Comparison of ENCODE assay signal across 1 cellular context in genomic region chr1:11272842-11273594, GRCh38.
TF ChIP-seq lines count a peak whose summit lies in the region.

Gene UBIAD1, plus strand, starts transcription at chr1:11273198. Its CDS starts 334 bp downstream, at chr1:11273532.

TF ChIP-seq in K562, 482 proteins besides CTCF, POLR2A, EP300 and RAD21 (continued from another document and continues in another):
- TF ChIP-seq, protein P1, sequence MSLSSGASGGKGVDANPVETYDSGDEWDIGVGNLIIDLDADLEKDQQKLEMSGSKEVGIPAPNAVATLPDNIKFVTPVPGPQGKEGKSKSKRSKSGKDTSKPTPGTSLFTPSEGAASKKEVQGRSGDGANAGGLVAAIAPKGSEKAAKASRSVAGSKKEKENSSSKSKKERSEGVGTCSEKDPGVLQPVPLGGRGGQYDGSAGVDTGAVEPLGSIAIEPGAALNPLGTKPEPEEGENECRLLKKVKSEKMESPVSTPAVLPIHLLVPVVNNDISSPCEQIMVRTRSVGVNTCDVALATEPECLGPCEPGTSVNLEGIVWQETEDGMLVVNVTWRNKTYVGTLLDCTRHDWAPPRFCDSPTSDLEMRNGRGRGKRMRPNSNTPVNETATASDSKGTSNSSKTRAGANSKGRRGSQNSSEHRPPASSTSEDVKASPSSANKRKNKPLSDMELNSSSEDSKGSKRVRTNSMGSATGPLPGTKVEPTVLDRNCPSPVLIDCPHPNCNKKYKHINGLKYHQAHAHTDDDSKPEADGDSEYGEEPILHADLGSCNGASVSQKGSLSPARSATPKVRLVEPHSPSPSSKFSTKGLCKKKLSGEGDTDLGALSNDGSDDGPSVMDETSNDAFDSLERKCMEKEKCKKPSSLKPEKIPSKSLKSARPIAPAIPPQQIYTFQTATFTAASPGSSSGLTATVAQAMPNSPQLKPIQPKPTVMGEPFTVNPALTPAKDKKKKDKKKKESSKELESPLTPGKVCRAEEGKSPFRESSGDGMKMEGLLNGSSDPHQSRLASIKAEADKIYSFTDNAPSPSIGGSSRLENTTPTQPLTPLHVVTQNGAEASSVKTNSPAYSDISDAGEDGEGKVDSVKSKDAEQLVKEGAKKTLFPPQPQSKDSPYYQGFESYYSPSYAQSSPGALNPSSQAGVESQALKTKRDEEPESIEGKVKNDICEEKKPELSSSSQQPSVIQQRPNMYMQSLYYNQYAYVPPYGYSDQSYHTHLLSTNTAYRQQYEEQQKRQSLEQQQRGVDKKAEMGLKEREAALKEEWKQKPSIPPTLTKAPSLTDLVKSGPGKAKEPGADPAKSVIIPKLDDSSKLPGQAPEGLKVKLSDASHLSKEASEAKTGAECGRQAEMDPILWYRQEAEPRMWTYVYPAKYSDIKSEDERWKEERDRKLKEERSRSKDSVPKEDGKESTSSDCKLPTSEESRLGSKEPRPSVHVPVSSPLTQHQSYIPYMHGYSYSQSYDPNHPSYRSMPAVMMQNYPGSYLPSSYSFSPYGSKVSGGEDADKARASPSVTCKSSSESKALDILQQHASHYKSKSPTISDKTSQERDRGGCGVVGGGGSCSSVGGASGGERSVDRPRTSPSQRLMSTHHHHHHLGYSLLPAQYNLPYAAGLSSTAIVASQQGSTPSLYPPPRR (CRISPR knock-in tag; IDR thresholded peaks at IDR 0.05; ENCODE audit: borderline replicate concordance), result no peak
- TF ChIP-seq, protein P2, sequence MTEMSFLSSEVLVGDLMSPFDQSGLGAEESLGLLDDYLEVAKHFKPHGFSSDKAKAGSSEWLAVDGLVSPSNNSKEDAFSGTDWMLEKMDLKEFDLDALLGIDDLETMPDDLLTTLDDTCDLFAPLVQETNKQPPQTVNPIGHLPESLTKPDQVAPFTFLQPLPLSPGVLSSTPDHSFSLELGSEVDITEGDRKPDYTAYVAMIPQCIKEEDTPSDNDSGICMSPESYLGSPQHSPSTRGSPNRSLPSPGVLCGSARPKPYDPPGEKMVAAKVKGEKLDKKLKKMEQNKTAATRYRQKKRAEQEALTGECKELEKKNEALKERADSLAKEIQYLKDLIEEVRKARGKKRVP (CRISPR knock-in tag; IDR thresholded peaks at IDR 0.05), result 0 out of 2 replicates have a peak, but pooled peaks have one; percentile 27
- TF ChIP-seq, protein P3, sequence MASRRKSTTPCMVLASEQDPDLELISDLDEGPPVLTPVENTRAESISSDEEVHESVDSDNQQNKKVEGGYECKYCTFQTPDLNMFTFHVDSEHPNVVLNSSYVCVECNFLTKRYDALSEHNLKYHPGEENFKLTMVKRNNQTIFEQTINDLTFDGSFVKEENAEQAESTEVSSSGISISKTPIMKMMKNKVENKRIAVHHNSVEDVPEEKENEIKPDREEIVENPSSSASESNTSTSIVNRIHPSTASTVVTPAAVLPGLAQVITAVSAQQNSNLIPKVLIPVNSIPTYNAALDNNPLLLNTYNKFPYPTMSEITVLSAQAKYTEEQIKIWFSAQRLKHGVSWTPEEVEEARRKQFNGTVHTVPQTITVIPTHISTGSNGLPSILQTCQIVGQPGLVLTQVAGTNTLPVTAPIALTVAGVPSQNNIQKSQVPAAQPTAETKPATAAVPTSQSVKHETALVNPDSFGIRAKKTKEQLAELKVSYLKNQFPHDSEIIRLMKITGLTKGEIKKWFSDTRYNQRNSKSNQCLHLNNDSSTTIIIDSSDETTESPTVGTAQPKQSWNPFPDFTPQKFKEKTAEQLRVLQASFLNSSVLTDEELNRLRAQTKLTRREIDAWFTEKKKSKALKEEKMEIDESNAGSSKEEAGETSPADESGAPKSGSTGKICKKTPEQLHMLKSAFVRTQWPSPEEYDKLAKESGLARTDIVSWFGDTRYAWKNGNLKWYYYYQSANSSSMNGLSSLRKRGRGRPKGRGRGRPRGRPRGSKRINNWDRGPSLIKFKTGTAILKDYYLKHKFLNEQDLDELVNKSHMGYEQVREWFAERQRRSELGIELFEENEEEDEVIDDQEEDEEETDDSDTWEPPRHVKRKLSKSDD (conservative IDR thresholded peaks at IDR 0.05; ENCODE audit: low read length), result 0 out of 2 replicates have a peak, but pooled peaks have one; percentile 72
- no peak; the same call in 1 of the 2 replicates for TF ChIP-seq ZNF76 (CRISPR knock-in tag; IDR thresholded peaks at IDR 0.05; ENCODE audit: borderline replicate concordance)
- peak; percentile 88; the same call in 1 of the 2 replicates for TF ChIP-seq SP1 (CRISPR knock-in tag; IDR thresholded peaks at IDR 0.05)
- peak; percentile 87 for TF ChIP-seq PCBP1 (IDR thresholded peaks at IDR 0.05; ENCODE audit: low read depth, low read length, poor library complexity, severe bottlenecking)
- peak; percentile 51 for TF ChIP-seq CCNT2 (IDR thresholded peaks at IDR 0.05; ENCODE audit: borderline replicate concordance, extremely low read depth, insufficient read length, low read depth, low read length)
- peak; percentile 45; the same call in 1 of the 2 replicates for TF ChIP-seq BCOR (IDR thresholded peaks at IDR 0.05)
- TF ChIP-seq FOXA3 (CRISPR knock-in tag; conservative IDR thresholded peaks at IDR 0.05 in 1 of 2, IDR thresholded peaks at IDR 0.05 in 1 of 2), result no peak; a peak in 1 of 4 replicates
- TF ChIP-seq, protein P4, sequence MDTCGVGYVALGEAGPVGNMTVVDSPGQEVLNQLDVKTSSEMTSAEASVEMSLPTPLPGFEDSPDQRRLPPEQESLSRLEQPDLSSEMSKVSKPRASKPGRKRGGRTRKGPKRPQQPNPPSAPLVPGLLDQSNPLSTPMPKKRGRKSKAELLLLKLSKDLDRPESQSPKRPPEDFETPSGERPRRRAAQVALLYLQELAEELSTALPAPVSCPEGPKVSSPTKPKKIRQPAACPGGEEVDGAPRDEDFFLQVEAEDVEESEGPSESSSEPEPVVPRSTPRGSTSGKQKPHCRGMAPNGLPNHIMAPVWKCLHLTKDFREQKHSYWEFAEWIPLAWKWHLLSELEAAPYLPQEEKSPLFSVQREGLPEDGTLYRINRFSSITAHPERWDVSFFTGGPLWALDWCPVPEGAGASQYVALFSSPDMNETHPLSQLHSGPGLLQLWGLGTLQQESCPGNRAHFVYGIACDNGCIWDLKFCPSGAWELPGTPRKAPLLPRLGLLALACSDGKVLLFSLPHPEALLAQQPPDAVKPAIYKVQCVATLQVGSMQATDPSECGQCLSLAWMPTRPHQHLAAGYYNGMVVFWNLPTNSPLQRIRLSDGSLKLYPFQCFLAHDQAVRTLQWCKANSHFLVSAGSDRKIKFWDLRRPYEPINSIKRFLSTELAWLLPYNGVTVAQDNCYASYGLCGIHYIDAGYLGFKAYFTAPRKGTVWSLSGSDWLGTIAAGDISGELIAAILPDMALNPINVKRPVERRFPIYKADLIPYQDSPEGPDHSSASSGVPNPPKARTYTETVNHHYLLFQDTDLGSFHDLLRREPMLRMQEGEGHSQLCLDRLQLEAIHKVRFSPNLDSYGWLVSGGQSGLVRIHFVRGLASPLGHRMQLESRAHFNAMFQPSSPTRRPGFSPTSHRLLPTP (IDR thresholded peaks at IDR 0.05; ENCODE audit: borderline replicate concordance, extremely low read depth, insufficient read length), result no peak
- no peak for TF ChIP-seq TSC22D4 (tag; IDR thresholded peaks at IDR 0.05)
- TF ChIP-seq MXI1 (IDR thresholded peaks at IDR 0.05; ENCODE audit: low read depth, low read length), result peak; percentile 94
- no peak for TF ChIP-seq TEAD4 (IDR thresholded peaks at IDR 0.05; ENCODE audit: low read length)
- TF ChIP-seq TEAD4 (CRISPR knock-in tag; IDR thresholded peaks at IDR 0.05; ENCODE audit: borderline replicate concordance), result no peak
- no peak for TF ChIP-seq NCOA2 (IDR thresholded peaks at IDR 0.05; ENCODE audit: partially characterized antibody in 2 of 2)
- TF ChIP-seq, protein P5, sequence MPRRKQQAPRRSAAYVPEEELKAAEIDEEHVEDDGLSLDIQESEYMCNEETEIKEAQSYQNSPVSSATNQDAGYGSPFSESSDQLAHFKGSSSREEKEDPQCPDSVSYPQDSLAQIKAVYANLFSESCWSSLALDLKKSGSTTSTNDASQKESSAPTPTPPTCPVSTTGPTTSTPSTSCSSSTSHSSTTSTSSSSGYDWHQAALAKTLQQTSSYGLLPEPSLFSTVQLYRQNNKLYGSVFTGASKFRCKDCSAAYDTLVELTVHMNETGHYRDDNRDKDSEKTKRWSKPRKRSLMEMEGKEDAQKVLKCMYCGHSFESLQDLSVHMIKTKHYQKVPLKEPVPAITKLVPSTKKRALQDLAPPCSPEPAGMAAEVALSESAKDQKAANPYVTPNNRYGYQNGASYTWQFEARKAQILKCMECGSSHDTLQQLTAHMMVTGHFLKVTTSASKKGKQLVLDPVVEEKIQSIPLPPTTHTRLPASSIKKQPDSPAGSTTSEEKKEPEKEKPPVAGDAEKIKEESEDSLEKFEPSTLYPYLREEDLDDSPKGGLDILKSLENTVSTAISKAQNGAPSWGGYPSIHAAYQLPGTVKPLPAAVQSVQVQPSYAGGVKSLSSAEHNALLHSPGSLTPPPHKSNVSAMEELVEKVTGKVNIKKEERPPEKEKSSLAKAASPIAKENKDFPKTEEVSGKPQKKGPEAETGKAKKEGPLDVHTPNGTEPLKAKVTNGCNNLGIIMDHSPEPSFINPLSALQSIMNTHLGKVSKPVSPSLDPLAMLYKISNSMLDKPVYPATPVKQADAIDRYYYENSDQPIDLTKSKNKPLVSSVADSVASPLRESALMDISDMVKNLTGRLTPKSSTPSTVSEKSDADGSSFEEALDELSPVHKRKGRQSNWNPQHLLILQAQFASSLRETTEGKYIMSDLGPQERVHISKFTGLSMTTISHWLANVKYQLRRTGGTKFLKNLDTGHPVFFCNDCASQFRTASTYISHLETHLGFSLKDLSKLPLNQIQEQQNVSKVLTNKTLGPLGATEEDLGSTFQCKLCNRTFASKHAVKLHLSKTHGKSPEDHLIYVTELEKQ (CRISPR knock-in tag; IDR thresholded peaks at IDR 0.05), result no peak
- TF ChIP-seq, protein P6, sequence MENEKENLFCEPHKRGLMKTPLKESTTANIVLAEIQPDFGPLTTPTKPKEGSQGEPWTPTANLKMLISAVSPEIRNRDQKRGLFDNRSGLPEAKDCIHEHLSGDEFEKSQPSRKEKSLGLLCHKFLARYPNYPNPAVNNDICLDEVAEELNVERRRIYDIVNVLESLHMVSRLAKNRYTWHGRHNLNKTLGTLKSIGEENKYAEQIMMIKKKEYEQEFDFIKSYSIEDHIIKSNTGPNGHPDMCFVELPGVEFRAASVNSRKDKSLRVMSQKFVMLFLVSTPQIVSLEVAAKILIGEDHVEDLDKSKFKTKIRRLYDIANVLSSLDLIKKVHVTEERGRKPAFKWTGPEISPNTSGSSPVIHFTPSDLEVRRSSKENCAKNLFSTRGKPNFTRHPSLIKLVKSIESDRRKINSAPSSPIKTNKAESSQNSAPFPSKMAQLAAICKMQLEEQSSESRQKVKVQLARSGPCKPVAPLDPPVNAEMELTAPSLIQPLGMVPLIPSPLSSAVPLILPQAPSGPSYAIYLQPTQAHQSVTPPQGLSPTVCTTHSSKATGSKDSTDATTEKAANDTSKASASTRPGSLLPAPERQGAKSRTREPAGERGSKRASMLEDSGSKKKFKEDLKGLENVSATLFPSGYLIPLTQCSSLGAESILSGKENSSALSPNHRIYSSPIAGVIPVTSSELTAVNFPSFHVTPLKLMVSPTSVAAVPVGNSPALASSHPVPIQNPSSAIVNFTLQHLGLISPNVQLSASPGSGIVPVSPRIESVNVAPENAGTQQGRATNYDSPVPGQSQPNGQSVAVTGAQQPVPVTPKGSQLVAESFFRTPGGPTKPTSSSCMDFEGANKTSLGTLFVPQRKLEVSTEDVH (IDR thresholded peaks at IDR 0.05; ENCODE audit: low read depth, partially characterized antibody), result peak; percentile 82
- TF ChIP-seq ZNF699 (CRISPR knock-in tag; IDR thresholded peaks at IDR 0.05; ENCODE audit: insufficient replicate concordance), result no peak
- peak; percentile 85 for TF ChIP-seq ATF7 (IDR thresholded peaks at IDR 0.05)
- TF ChIP-seq ZNF134 (CRISPR knock-in tag; conservative IDR thresholded peaks at IDR 0.05), result 0 out of 2 replicates have a peak, but pooled peaks have one; percentile 17
- peak; percentile 96 for TF ChIP-seq ZBTB40 (IDR thresholded peaks at IDR 0.05)
- no peak for TF ChIP-seq ZBTB40 (CRISPR knock-in tag; IDR thresholded peaks at IDR 0.05)
- TF ChIP-seq ZNF165 (CRISPR knock-in tag; IDR thresholded peaks at IDR 0.05; ENCODE audit: borderline replicate concordance), result no peak
